Comparison of ENCODE assay signal across 23 cellular contexts in the genomic region with DNA sequence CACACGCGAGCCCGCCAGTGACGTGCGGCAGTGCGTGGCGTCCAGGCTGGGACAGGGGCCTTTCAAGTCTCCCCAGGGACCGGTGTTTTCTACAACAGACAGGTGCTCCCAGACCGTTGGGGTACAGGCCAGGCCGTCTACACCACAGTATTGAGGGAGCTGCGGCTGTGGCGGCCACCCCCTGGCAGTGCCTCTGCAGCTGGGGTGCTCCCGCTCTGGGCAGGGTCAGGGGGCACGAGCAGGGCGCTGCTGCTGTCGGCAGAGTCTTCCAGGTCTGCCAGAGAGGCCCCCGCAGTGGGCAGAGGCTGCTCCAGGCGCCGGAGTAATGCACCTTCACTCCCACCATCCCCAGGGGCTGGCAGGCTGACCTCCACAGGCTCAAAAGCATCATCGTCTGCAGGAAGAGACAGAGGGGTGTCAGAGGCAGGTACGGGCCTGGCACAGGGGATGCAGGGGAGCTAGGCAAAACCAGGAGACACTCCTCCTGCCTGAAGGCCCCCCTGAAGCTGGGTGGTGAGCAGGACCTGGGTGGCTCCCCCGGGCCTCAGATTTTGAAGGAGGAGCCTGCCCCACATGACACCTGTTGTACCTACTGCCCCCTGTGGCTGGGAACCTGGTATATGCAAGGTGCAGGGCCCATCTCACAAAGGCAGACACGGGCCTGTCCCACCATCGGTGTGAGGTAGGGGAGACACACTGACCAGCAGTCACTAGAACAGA.
DNase-seq lines count a peak whose midpoint lies in the region; ATAC-seq and TF ChIP-seq lines count a peak whose summit lies in the region.
"Had no signal": no experiment of that assay in that cellular context is flagged by ENCODE, and none has a peak within 500 bp of the region (broad histone marks: within the 10 kb centered on the region; RNA-seq: fewer than 3 reads in every experiment).

No MANE protein-coding gene starts in this region.

- no peaks in the 10 kb centered on the region for H3K36me3 ChIP-seq in HCT116 (ENCODE audit: control insufficient read depth in 1 of 2, insufficient read depth in 2 of 2, low read length in 2 of 2)
- no peaks in the 10 kb centered on the region; the same call in 1 of the 2 replicates for H3K36me3 ChIP-seq in RWPE2 (ENCODE audit: low read depth)
- H3K36me3 ChIP-seq in left lung: peaks cover 0 to 72% of the 10 kb centered on the region in 2 donors
- H3K36me3 ChIP-seq: ovary had no signal

- BruUV-seq in HCT116 (replicated peaks; lab: Mats Ljungman, UMichigan): no TSS peak

- H3K9me3 ChIP-seq in HCT116 (ENCODE audit: control insufficient read depth in 1 of 2, insufficient read depth in 1 of 2, low read depth in 1 of 2, low read length in 2 of 2) (no peaks in the 10 kb centered on the region), RWPE2 (ENCODE audit: severe bottlenecking) (no peaks in the 10 kb centered on the region), left lung (no peaks in the 10 kb centered on the region)
- H3K9me3 ChIP-seq: breast epithelium, ovary, vagina had no signal

- TF ChIP-seq POLR2A in HCT116 (IDR thresholded peaks at IDR 0.05; ENCODE audit: borderline replicate concordance, extremely low read depth, insufficient read depth, insufficient read length): no peak

- ATAC-seq in HCT116 (peak; percentile 21; the same call in 1 of the 2 replicates), RWPE2 (ENCODE audit: low read depth) (no peak), left lung (no peak), GM19328 (IDR thresholded peaks at IDR 0.05; ENCODE audit: unreplicated experiment) (no peak)
- ATAC-seq: naive thymus-derived CD4-positive, alpha-beta T cell; Panc1; T-helper 17 cell had no signal

- no peaks in the 10 kb centered on the region for H3K36me3 Mint-ChIP-seq in type B pancreatic cell
- peaks cover 6% of the 10 kb centered on the region for H3K36me3 Mint-ChIP-seq in activated CD4-positive, alpha-beta T cell treated with anti-CD3 and anti-CD28 coated beads, Interleukin-2, amount 10 ng/mL, durations not matched to agents 7 days and 5 days (ENCODE audit: low read depth)

- H3K79me2 ChIP-seq in HCT116 (ENCODE audit: insufficient read depth, low read length): no peaks in the 10 kb centered on the region

- no peaks in the 10 kb centered on the region for H4K20me1 ChIP-seq in HCT116 (ENCODE audit: insufficient read depth)

- H3K4me2 ChIP-seq in HCT116 (ENCODE audit: low read length): no peak overlapping the region

- no peak overlapping the region for H3K27ac ChIP-seq in HCT116 (ENCODE audit: low read depth, low read length)
- H3K27ac ChIP-seq in RWPE2 (ENCODE audit: poor library complexity, severe bottlenecking): no peak overlapping the region
- H3K27ac ChIP-seq in left lung: no peak overlapping the region
- H3K27ac ChIP-seq: breast epithelium, coronary artery, ovary, SK-N-MC, vagina had no signal

- no peak for TF ChIP-seq RAD21 in HCT116 (IDR thresholded peaks at IDR 0.05; ENCODE audit: low read depth)

- CTCF ChIA-PET in HCT116 (lab: Charles Lee): no interaction called here
- CTCF ChIA-PET in activated CD4-positive, alpha-beta T cell treated with anti-CD3 and anti-CD28 coated beads, Interleukin-2, amount 10 ng/mL, durations not matched to agents 7 days and 5 days (lab: Charles Lee): no interaction called here

- H3K4me3 ChIP-seq in HCT116 (replicated peaks in 1 of 2; ENCODE audit: low read depth in 1 of 2, low read length in 2 of 2): no peak overlapping the region
- H3K4me3 ChIP-seq in RWPE2 (ENCODE audit: severe bottlenecking): no peak overlapping the region
- H3K4me3 ChIP-seq in left lung: no peak overlapping the region
- H3K4me3 ChIP-seq: breast epithelium, coronary artery, ovary, SK-N-MC, vagina had no signal

- H3K27ac Mint-ChIP-seq in type B pancreatic cell: no peak overlapping the region
- no peak overlapping the region for H3K27ac Mint-ChIP-seq in activated CD4-positive, alpha-beta T cell treated with anti-CD3 and anti-CD28 coated beads, Interleukin-2, amount 10 ng/mL, durations not matched to agents 7 days and 5 days
- H3K27ac Mint-ChIP-seq: activated CD4-positive, alpha-beta memory T cell treated with anti-CD3 and anti-CD28 coated beads, Interleukin-2, amount 10 ng/mL, durations not matched to agents 7 days and 5 days; CD4-positive, alpha-beta T cell; T-helper 17 cell had no signal

- H3K4me1 Mint-ChIP-seq in type B pancreatic cell (ENCODE audit: unreplicated experiment): no peaks in the 10 kb centered on the region
- no peaks in the 10 kb centered on the region for H3K4me1 Mint-ChIP-seq in activated CD4-positive, alpha-beta T cell treated with anti-CD3 and anti-CD28 coated beads, Interleukin-2, amount 10 ng/mL, durations not matched to agents 7 days and 5 days
- H3K4me1 Mint-ChIP-seq: activated CD4-positive, alpha-beta memory T cell treated with anti-CD3 and anti-CD28 coated beads, Interleukin-2, amount 10 ng/mL, durations not matched to agents 7 days and 5 days had no signal

- DNase-seq in HCT116 (ENCODE audit: low read depth, low spot score) (no peak), RWPE2 (ENCODE audit: low spot score) (peak; percentile 53), left lung (peak; percentile 23 to 60), type B pancreatic cell (ENCODE audit: extremely low spot score, unreplicated experiment) (peak; percentile 62), pons (ENCODE audit: low spot score) (no peak)
- no peak for DNase-seq in activated CD4-positive, alpha-beta T cell treated with anti-CD3 and anti-CD28 coated beads, Interleukin-2, amount 10 ng/mL, durations not matched to agents 7 days and 5 days
- DNase-seq: activated CD4-positive, alpha-beta memory T cell treated with anti-CD3 and anti-CD28 coated beads, Interleukin-2, amount 10 ng/mL, durations not matched to agents 7 days and 5 days; activated naive CD4-positive, alpha-beta T cell treated with Interleukin-2 at 50 U/mL for 16 hours; activated T-cell treated with anti-CD3 and anti-CD28 coated beads for 4 hours; naive thymus-derived CD4-positive, alpha-beta T cell; NCI-H1930; NCI-H345; NCI-H82; substantia nigra; T-helper 17 cell had no signal

- H2AFZ ChIP-seq in HCT116 (ENCODE audit: low read depth, low read length, poor library complexity, severe bottlenecking): no peak overlapping the region

- no peak overlapping the region for H3K4me3 Mint-ChIP-seq in type B pancreatic cell
- H3K4me3 Mint-ChIP-seq in activated CD4-positive, alpha-beta T cell treated with anti-CD3 and anti-CD28 coated beads, Interleukin-2, amount 10 ng/mL, durations not matched to agents 7 days and 5 days: no peak overlapping the region
- H3K4me3 Mint-ChIP-seq: activated CD4-positive, alpha-beta memory T cell treated with anti-CD3 and anti-CD28 coated beads, Interleukin-2, amount 10 ng/mL, durations not matched to agents 7 days and 5 days; CD4-positive, alpha-beta T cell; naive thymus-derived CD4-positive, alpha-beta T cell; T-helper 17 cell had no signal

- intact Hi-C loops in HCT116 (cut with micrococcal nuclease): no loop called here
- intact Hi-C loops in left lung (cut with DNase I): no loop called here

- H3K9ac ChIP-seq in HCT116 (ENCODE audit: low read length): no peak overlapping the region

- H3K27me3 Mint-ChIP-seq in type B pancreatic cell: peaks cover 3% of the 10 kb centered on the region
- no peaks in the 10 kb centered on the region for H3K27me3 Mint-ChIP-seq in activated CD4-positive, alpha-beta T cell treated with anti-CD3 and anti-CD28 coated beads, Interleukin-2, amount 10 ng/mL, durations not matched to agents 7 days and 5 days
- H3K27me3 Mint-ChIP-seq: activated CD4-positive, alpha-beta memory T cell treated with anti-CD3 and anti-CD28 coated beads, Interleukin-2, amount 10 ng/mL, durations not matched to agents 7 days and 5 days; CD4-positive, alpha-beta T cell; naive thymus-derived CD4-positive, alpha-beta T cell; T-helper 17 cell had no signal

- no peaks in the 10 kb centered on the region for H3K9me3 Mint-ChIP-seq in type B pancreatic cell
- H3K9me3 Mint-ChIP-seq in activated CD4-positive, alpha-beta T cell treated with anti-CD3 and anti-CD28 coated beads, Interleukin-2, amount 10 ng/mL, durations not matched to agents 7 days and 5 days: no peaks in the 10 kb centered on the region
- H3K9me3 Mint-ChIP-seq: activated CD4-positive, alpha-beta memory T cell treated with anti-CD3 and anti-CD28 coated beads, Interleukin-2, amount 10 ng/mL, durations not matched to agents 7 days and 5 days; CD4-positive, alpha-beta T cell had no signal

- no peaks in the 10 kb centered on the region for H3K27me3 ChIP-seq in HCT116 (ENCODE audit: insufficient read depth, low read length)
- H3K27me3 ChIP-seq in RWPE2 (ENCODE audit: insufficient read depth, poor library complexity, severe bottlenecking): no peaks in the 10 kb centered on the region
- H3K27me3 ChIP-seq in left lung: no peaks in the 10 kb centered on the region
- H3K27me3 ChIP-seq: breast epithelium, ovary, vagina had no signal

- no peaks in the 10 kb centered on the region for H3K9me2 ChIP-seq in HCT116 (ENCODE audit: insufficient read depth)

- TF ChIP-seq CTCF in HCT116 (IDR thresholded peaks at IDR 0.05 in 2 of 3, conservative IDR thresholded peaks at IDR 0.05 in 1 of 3; ENCODE audit: borderline replicate concordance in 1 of 3, insufficient read depth in 1 of 3, low read depth in 2 of 3, low read length in 2 of 3) (peak in 2 of 3 experiments; percentile 16 to 17; a peak in 2 of 6 replicates), RWPE2 (IDR thresholded peaks at IDR 0.05; ENCODE audit: poor library complexity, severe bottlenecking) (no peak), left lung (IDR thresholded peaks at IDR 0.05) (no peak), type B pancreatic cell (conservative IDR thresholded peaks at IDR 0.05) (no peak)

- H3K4me1 ChIP-seq in HCT116 (ENCODE audit: control insufficient read depth in 1 of 2, insufficient read depth in 2 of 2, low read length in 2 of 2): no peaks in the 10 kb centered on the region
- H3K4me1 ChIP-seq in RWPE2 (ENCODE audit: insufficient read depth, poor library complexity, severe bottlenecking): no peaks in the 10 kb centered on the region
- no peaks in the 10 kb centered on the region for H3K4me1 ChIP-seq in left lung
- H3K4me1 ChIP-seq: breast epithelium, vagina had no signal

- POLR2A ChIA-PET in HCT116 (lab: Charles Lee): no interaction called here
- POLR2A ChIA-PET in activated CD4-positive, alpha-beta T cell treated with anti-CD3 and anti-CD28 coated beads, Interleukin-2, amount 10 ng/mL, durations not matched to agents 7 days and 5 days (lab: Charles Lee): no interaction called here

- RAD21 ChIA-PET in HCT116 (lab: Charles Lee; ENCODE audit: low non-redundant PET in 1 of 2, low total read pairs in 2 of 2, uncharacterized antibody in 2 of 2, unreplicated experiment in 2 of 2): no interaction called here

TF ChIP-seq in HCT116, 20 proteins besides CTCF, POLR2A, EP300 and RAD21 (continues in another document):
- TF ChIP-seq POLR2AphosphoS5 (IDR thresholded peaks at IDR 0.05; ENCODE audit: low read depth, low read length): no peak
- TF ChIP-seq SRF (IDR thresholded peaks at IDR 0.05; ENCODE audit: low read depth): no peak
- no peak for TF ChIP-seq EZH2 (IDR thresholded peaks at IDR 0.05)
- TF ChIP-seq ZFX (IDR thresholded peaks at IDR 0.05): no peak
- no peak for TF ChIP-seq CBX3 (IDR thresholded peaks at IDR 0.05; ENCODE audit: low read depth)
- TF ChIP-seq SP1 (IDR thresholded peaks at IDR 0.05; ENCODE audit: low read depth): no peak
- no peak for TF ChIP-seq CEBPB (IDR thresholded peaks at IDR 0.05; ENCODE audit: low read depth)
- no peak for TF ChIP-seq JUND (IDR thresholded peaks at IDR 0.05)

Comparison
In these comparisons a context has a peak if more than half of its experiments do, and no peak if none do; other contexts are left out.
1. DNase-seq: peak in RWPE2 (single experiment), left lung (2 of 2) and type B pancreatic cell (single experiment); none in HCT116 (single experiment), activated CD4-positive, alpha-beta T cell treated with anti-CD3 and anti-CD28 coated beads, Interleukin-2, amount 10 ng/mL, durations not matched to agents 7 days and 5 days (single experiment) and pons (single experiment).
2. CTCF ChIP-seq: peak in HCT116 (2 of 3); none in RWPE2 (single experiment), left lung (0 of 2) and type B pancreatic cell (single experiment).